25 cellular contexts compared by ENCODE assay signal in genomic region chr17:37056622-37057021, GRCh38.
"Had no signal": no experiment of that assay in that cellular context is flagged by ENCODE, and none has a peak within 500 bp of the region (broad histone marks: within the 10 kb centered on the region; RNA-seq: fewer than 3 reads in every experiment).

No MANE protein-coding gene starts in this region.

- H3K9me3 ChIP-seq: left lung, lower lobe of right lung, psoas muscle, right lobe of liver, suprapubic skin, thoracic aorta, tibial artery, uterus had no signal

- H3K9ac ChIP-seq: parathyroid adenoma had no signal

- H3K27ac ChIP-seq: left lung, lower lobe of right lung, parathyroid adenoma, psoas muscle, right lobe of liver, suprapubic skin, thoracic aorta, tibial artery, uterus had no signal

- H3K4me1 ChIP-seq: left lung, lower lobe of right lung, parathyroid adenoma, psoas muscle, suprapubic skin, tibial artery, uterus had no signal

- H3K4me2 ChIP-seq: smooth muscle cell had no signal

- H3K9me3 Mint-ChIP-seq: naive thymus-derived CD8-positive, alpha-beta T cell; nephron; neural crest cell; stimulated activated naive B cell treated with anti-CD40 and anti-IgM and Interleukin-4, amounts not matched to agents 10 μg/mL and 1 μg/mL and 100 μg/mL, for 72 hours had no signal

- H3K27ac Mint-ChIP-seq: nephron; stimulated activated naive B cell treated with anti-CD40 and anti-IgM and Interleukin-4, amounts not matched to agents 10 μg/mL and 1 μg/mL and 100 μg/mL, for 72 hours had no signal

- H3K4me3 Mint-ChIP-seq: nephron; neural crest cell; stimulated activated naive B cell treated with anti-CD40 and anti-IgM and Interleukin-4, amounts not matched to agents 10 μg/mL and 1 μg/mL and 100 μg/mL, for 72 hours had no signal

- H3K36me3 ChIP-seq: uterus had no signal

- ATAC-seq: left colon; left lung; lower lobe of right lung; naive thymus-derived CD8-positive, alpha-beta T cell; psoas muscle; right lobe of liver; stimulated activated naive B cell treated with anti-CD40 and anti-IgM and Interleukin-4, amounts not matched to agents 10 μg/mL and 1 μg/mL and 100 μg/mL, for 72 hours; stimulated activated naive CD8-positive, alpha-beta T cell treated with anti-CD3 and anti-CD28 coated beads, Interleukin-15, Interleukin-2, amounts not matched to agents 100 U/mL and 50 U/mL, for 24 hours had no signal

- H3K27me3 ChIP-seq: left lung, right lobe of liver, suprapubic skin, tibial artery, uterus had no signal

- H3K4me3 ChIP-seq: left lung, lower lobe of right lung, psoas muscle, right lobe of liver, smooth muscle cell, suprapubic skin, thoracic aorta, tibial artery, uterus had no signal

- DNase-seq: hippocampal formation; kidney; left colon; left lung; lower lobe of right lung; mammary epithelial cell; mesenchymal stem cell; naive thymus-derived CD8-positive, alpha-beta T cell; nucleus accumbens; psoas muscle; right lobe of liver; stimulated activated CD4-positive, alpha-beta T cell treated with anti-CD3 and anti-CD28 coated beads, Interleukin-15, amount 100 ng/mL, for 24 hours; stimulated activated CD4-positive, alpha-beta T cell treated with anti-CD3 and anti-CD28 coated beads, Interleukin-2, amount 100 ng/mL, for 24 hours; stimulated activated CD4-positive, alpha-beta T cell treated with anti-CD3 and anti-CD28 coated beads, Interleukin-4, amount 100 ng/mL, for 1 hour; stimulated activated naive B cell treated with anti-CD40 and anti-IgM and Interleukin-4, amounts not matched to agents 10 μg/mL and 1 μg/mL and 100 μg/mL, for 72 hours; stimulated activated naive CD8-positive, alpha-beta T cell treated with anti-CD3 and anti-CD28 coated beads, Interleukin-15, Interleukin-2, amounts not matched to agents 100 U/mL and 50 U/mL, for 24 hours; tibial artery; trophoblast cell; uterus had no signal

- H3K27me3 Mint-ChIP-seq: naive thymus-derived CD8-positive, alpha-beta T cell; stimulated activated naive B cell treated with anti-CD40 and anti-IgM and Interleukin-4, amounts not matched to agents 10 μg/mL and 1 μg/mL and 100 μg/mL, for 72 hours had no signal

- H3K79me2 ChIP-seq: parathyroid adenoma had no signal

- H2AFZ ChIP-seq: parathyroid adenoma had no signal

- FAIRE-seq: kidney had no signal

- H3K4me1 Mint-ChIP-seq: stimulated activated naive B cell treated with anti-CD40 and anti-IgM and Interleukin-4, amounts not matched to agents 10 μg/mL and 1 μg/mL and 100 μg/mL, for 72 hours had no signal
